In the genomic region with DNA sequence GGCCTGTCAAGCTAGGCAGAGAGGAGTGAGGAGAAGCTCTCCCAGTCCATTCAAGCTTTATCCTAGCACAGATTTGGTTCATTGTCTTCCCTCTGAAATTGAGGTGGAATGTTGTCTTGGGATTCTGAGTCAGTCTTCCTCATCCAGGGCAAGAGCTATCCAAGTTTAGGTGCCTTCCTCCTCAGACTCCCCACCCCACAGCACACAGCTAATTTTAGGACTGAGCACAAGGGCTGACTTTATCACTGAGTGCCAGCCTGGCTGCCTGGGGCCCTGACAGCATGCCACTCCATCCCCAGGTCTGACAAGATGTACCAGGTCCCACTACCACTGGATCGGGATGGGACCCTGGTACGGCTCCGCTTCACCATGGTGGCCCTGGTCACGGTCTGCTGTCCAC, we compare ENCODE assay signal across 17 cellular contexts. TPM values are rescaled to one million over a fixed set of nuclear protein-coding genes. Genes with fewer than 3 reads are reported as not detected.
DNase-seq lines count a peak whose midpoint lies in the region; ATAC-seq and TF ChIP-seq lines count a peak whose summit lies in the region.
"Had no signal": no experiment of that assay in that cellular context is flagged by ENCODE, and none has a peak within 500 bp of the region (broad histone marks: within the 10 kb centered on the region; RNA-seq: fewer than 3 reads in every experiment).

No MANE protein-coding gene starts in this region.

- H3K9ac ChIP-seq in mammary epithelial cell (ENCODE audit: insufficient read depth, low read length): no peak overlapping the region

- dilution Hi-C loops in mammary epithelial cell (cut with HindIII; ENCODE audit: low sequenced_read_pairs): no loop called here

- intact Hi-C loops in MCF 10A (cut with micrococcal nuclease): no loop called here
- intact Hi-C loops in mammary epithelial cell (cut with micrococcal nuclease): no loop called here
- intact Hi-C loops in heart left ventricle (cut with DNase I): no loop called here

- in situ Hi-C loops in mammary epithelial cell (cut with MboI; ENCODE audit: low sequenced_read_pairs in 2 of 2): no loop called here

- DNase-seq in MCF 10A (ENCODE audit: unreplicated experiment) (no peak), mammary epithelial cell (no peak), heart left ventricle (peak in 3 of 5 donors; percentile 42 to 46 (median 44)), neural crest cell (ENCODE audit: low read depth, low spot score) (no peak), OCI-M1 (lab: John Stamatoyannopoulos, UW) (no peak), AG08396 (ENCODE audit: low spot score) (no peak)
- DNase-seq: 8988T, MV-4-11, NCI-H1417 treated with DMSO at 0.1 percent for 48 hours, NCI-H1930, NCI-H2171, NCI-H446, NCI-H69, SIG-M5 had no signal

- H3K36me3 ChIP-seq in mammary epithelial cell (ENCODE audit: insufficient read depth, low read length): no peaks in the 10 kb centered on the region
- no peaks in the 10 kb centered on the region for H3K36me3 ChIP-seq in heart left ventricle

- H3K27me3 Mint-ChIP-seq in MCF 10A (ENCODE audit: insufficient read depth, unreplicated experiment) (no peaks in the 10 kb centered on the region), neural crest cell (ENCODE audit: low read depth) (no peaks in the 10 kb centered on the region)

- BruUV-seq in MCF 10A (replicated peaks; lab: Mats Ljungman, UMichigan) (no TSS peak), mammary epithelial cell (replicated peaks; lab: Mats Ljungman, UMichigan) (no TSS peak)

- TF ChIP-seq POLR2A in heart left ventricle (IDR thresholded peaks at IDR 0.05): no peak

- TF ChIP-seq CTCF in MCF 10A (IDR thresholded peaks at IDR 0.05; ENCODE audit: unreplicated experiment) (no peak), mammary epithelial cell (conservative IDR thresholded peaks at IDR 0.05 in 1 of 2, IDR thresholded peaks at IDR 0.05 in 1 of 2; ENCODE audit: extremely low read depth in 1 of 2, insufficient read depth in 1 of 2, low read depth in 1 of 2, low read length in 2 of 2) (no peak), heart left ventricle (IDR thresholded peaks at IDR 0.05) (no peak), neural crest cell (conservative IDR thresholded peaks at IDR 0.05) (no peak)

- H3K4me1 ChIP-seq in mammary epithelial cell (ENCODE audit: insufficient read depth, low read length) (peaks cover 18% of the 10 kb centered on the region), heart left ventricle (peaks cover 0 to 44% (median 16%) of the 10 kb centered on the region in 12 donors)

- CTCF ChIA-PET in MCF 10A (lab: Yijun Ruan, JAX) (interaction anchor here (0.6 to 5.6 kb wide), 7 partner anchors 9 to 261 kb away, joined by 4 to 43 read pairs (median 7); partner anchors contain the start of gene NUP98), mammary epithelial cell (lab: Charles Lee; ENCODE audit: low non-redundant PET) (no interaction called here)

- ATAC-seq in heart left ventricle (peak; percentile 62 to 81 (median 70)), HG03571 (IDR thresholded peaks at IDR 0.05; ENCODE audit: unreplicated experiment) (no peak), HG03442 (IDR thresholded peaks at IDR 0.05; ENCODE audit: unreplicated experiment) (no peak)

- H3K27ac Mint-ChIP-seq in MCF 10A (ENCODE audit: low read depth, unreplicated experiment) (peak overlapping the region; percentile 66), neural crest cell (ENCODE audit: unreplicated experiment) (peak overlapping the region; percentile 27)

- H3K9me3 ChIP-seq in mammary epithelial cell (replicated peaks; ENCODE audit: insufficient read depth, low read length): no peaks in the 10 kb centered on the region
- H3K9me3 ChIP-seq in heart left ventricle: no peaks in the 10 kb centered on the region
- H3K9me3 ChIP-seq: BLaER1 treated with 17β-estradiol and CSF1 and Interleukin-3, amounts not matched to agents 10 nM and 100 nM had no signal

- no peaks in the 10 kb centered on the region for H3K36me3 Mint-ChIP-seq in MCF 10A (ENCODE audit: insufficient read depth, unreplicated experiment)
- no peaks in the 10 kb centered on the region for H3K36me3 Mint-ChIP-seq in neural crest cell (ENCODE audit: low read depth)

- H3K27ac ChIP-seq in mammary epithelial cell (ENCODE audit: insufficient read depth, low read depth, low read length) (no peak overlapping the region), heart left ventricle (peak overlapping the region in 11 of 12 donors; percentile 17 to 87 (median 71))
- H3K27ac ChIP-seq: BLaER1 treated with 17β-estradiol and CSF1 and Interleukin-3, amounts not matched to agents 10 nM and 100 nM had no signal

- H3K4me3 ChIP-seq in mammary epithelial cell (replicated peaks in 1 of 3; ENCODE audit: insufficient read depth in 1 of 3, low read depth in 2 of 3, low read length in 3 of 3) (no peak overlapping the region), heart left ventricle (no peak overlapping the region)
- H3K4me3 ChIP-seq: BLaER1 treated with 17β-estradiol and CSF1 and Interleukin-3, amounts not matched to agents 10 nM and 100 nM had no signal

- H3K4me3 Mint-ChIP-seq in MCF 10A (ENCODE audit: unreplicated experiment): no peak overlapping the region
- H3K4me3 Mint-ChIP-seq in neural crest cell: peak overlapping the region; percentile 60

- H3K27me3 ChIP-seq in mammary epithelial cell (ENCODE audit: insufficient read depth, low read length) (no peaks in the 10 kb centered on the region), heart left ventricle (no peaks in the 10 kb centered on the region)
- H3K27me3 ChIP-seq: BLaER1 treated with 17β-estradiol and CSF1 and Interleukin-3, amounts not matched to agents 10 nM and 100 nM had no signal

- H3K9me3 Mint-ChIP-seq in MCF 10A (ENCODE audit: unreplicated experiment) (no peaks in the 10 kb centered on the region), neural crest cell (no peaks in the 10 kb centered on the region)

- 100% methylated on average over 2 of the region's 4 CpGs for WGBS in mammary epithelial cell (ENCODE audit: low coverage, missing lambda C conversion rate)
- 67 to 82% (median 73%) methylated on average over 4 of the region's 4 CpGs for WGBS in heart left ventricle, 4 donors

- no peak overlapping the region for H2AFZ ChIP-seq in mammary epithelial cell (ENCODE audit: low read depth, low read length)

- H3K4me1 Mint-ChIP-seq in MCF 10A (ENCODE audit: insufficient read depth, unreplicated experiment): peaks cover 15% of the 10 kb centered on the region
- peaks cover 18% of the 10 kb centered on the region for H3K4me1 Mint-ChIP-seq in neural crest cell

- H3K79me2 ChIP-seq in mammary epithelial cell (ENCODE audit: insufficient read depth, low read length): no peaks in the 10 kb centered on the region

- POLR2A ChIA-PET in MCF 10A (lab: Yijun Ruan, JAX): interaction anchor here (0.5 to 1.2 kb wide), 2 partner anchors 43 to 261 kb away, joined by 3 to 4 read pairs; no protein-coding TSS in a partner anchor

- H3K4me2 ChIP-seq in mammary epithelial cell (ENCODE audit: insufficient read depth, low read depth, low read length): no peak overlapping the region
- H3K4me2 ChIP-seq: BLaER1 treated with 17β-estradiol and CSF1 and Interleukin-3, amounts not matched to agents 10 nM and 100 nM had no signal

- H4K20me1 ChIP-seq in mammary epithelial cell (ENCODE audit: insufficient read depth, low read length): no peaks in the 10 kb centered on the region

RNA-seq across cellular contexts. Expression of gene PGAP2, which starts 2.6 kb away (rescaled TPM):
- total RNA-seq in MCF 10A (2022) (27.2 and 28.2 TPM in 2 replicates), mammary epithelial cell (10 to 100 TPM; 20.3 to 36.4 TPM), heart left ventricle (10 to 100 TPM; 17.6 to 31.7 (median 23.3) TPM), neural crest cell (34.8 and 39.5 TPM in 2 replicates)
- polyA plus RNA-seq in mammary epithelial cell (45.2 TPM), heart left ventricle (10 to 100 TPM; 12.9 to 17.3 TPM)
- 74.2 TPM for polyA minus RNA-seq in mammary epithelial cell

RNA-seq across cellular contexts. Expression of gene NUP98, which starts 13.6 kb away (rescaled TPM):
- total RNA-seq in MCF 10A (2022) (79.4 and 83.7 TPM in 2 replicates), mammary epithelial cell (100 to 1,000 TPM in 1 of 2 donors, 10 to 100 TPM in 1; 73.6 to 108 TPM), heart left ventricle (10 to 100 TPM; 36.0 to 77.9 (median 46.2) TPM), neural crest cell (96.8 and 104 TPM in 2 replicates)
- polyA plus RNA-seq in mammary epithelial cell (105 TPM), heart left ventricle (10 to 100 TPM; 13.2 to 25.4 TPM)
- polyA minus RNA-seq in mammary epithelial cell: 493 TPM

RNA-seq across cellular contexts. Expression of gene RHOG, which starts 29.8 kb away (rescaled TPM):
- total RNA-seq in MCF 10A (2022) (32.6 and 35.7 TPM in 2 replicates), mammary epithelial cell (10 to 100 TPM; 11.5 to 61.4 TPM), heart left ventricle (10 to 100 TPM; 17.9 to 69.1 (median 30.1) TPM), neural crest cell (24.8 and 25.0 TPM in 2 replicates)
- polyA plus RNA-seq in mammary epithelial cell (92.3 TPM), heart left ventricle (10 to 100 TPM; 23.0 to 50.4 TPM)
- polyA minus RNA-seq in mammary epithelial cell: 107 TPM

RNA-seq across cellular contexts. Expression of gene STIM1, which starts 44.5 kb away (rescaled TPM):
- total RNA-seq in MCF 10A (2022) (41.2 and 56.2 TPM in 2 replicates), mammary epithelial cell (10 to 100 TPM; 57.0 to 74.0 TPM), heart left ventricle (10 to 100 TPM; 24.4 to 42.9 (median 28.9) TPM), neural crest cell (22.3 and 24.4 TPM in 2 replicates)
- polyA plus RNA-seq in mammary epithelial cell (45.2 TPM), heart left ventricle (10 to 100 TPM; 13.2 to 36.2 TPM)
- 74.4 TPM for polyA minus RNA-seq in mammary epithelial cell

Comparison
In these comparisons a context has a peak if more than half of its experiments do, and no peak if none do; other contexts are left out.
1. DNase-seq: peak in heart left ventricle (3 of 5); none in MCF 10A (single experiment), mammary epithelial cell (single experiment), neural crest cell (single experiment), OCI-M1 (single experiment) and AG08396 (single experiment).
2. ATAC-seq: peak in heart left ventricle (4 of 4); none in HG03571 (single experiment) and HG03442 (single experiment).